35 cellular contexts compared by ENCODE assay signal in genomic region chr10:91939653-91940052, GRCh38.
"Had no signal": no experiment of that assay in that cellular context is flagged by ENCODE, and none has a peak within 500 bp of the region (broad histone marks: within the 10 kb centered on the region; RNA-seq: fewer than 3 reads in every experiment).

No MANE protein-coding gene starts in this region.

- H3K4me3 ChIP-seq: MG63 had no signal

- H3K27me3 ChIP-seq: MG63 had no signal

- DNase-seq: Kasumi-1, MG63, MM.1S, MV-4-11, NCI-H1048, NCI-H1092, NCI-H1092 treated with DMSO at 0.1 percent for 48 hours, NCI-H1105, NCI-H1105 treated with DMSO at 0.1 percent for 48 hours, NCI-H1417, NCI-H1417 treated with DMSO at 0.1 percent for 48 hours, NCI-H1436, NCI-H1436 treated with DMSO at 0.1 percent for 48 hours, NCI-H146, NCI-H1694, NCI-H1694 treated with DMSO at 0.1 percent for 48 hours, NCI-H187, NCI-H187 treated with DMSO at 0.1 percent for 48 hours, NCI-H1930, NCI-H2029, NCI-H2029 treated with DMSO at 0.1 percent for 48 hours, NCI-H2081, NCI-H2081 treated with DMSO at 0.1 percent for 48 hours, NCI-H2107, NCI-H2171, NCI-H2171 treated with DMSO at 0.1 percent for 48 hours, NCI-H2227 treated with DMSO at 0.1 percent for 48 hours, NCI-H226, NCI-H345, NCI-H446, NCI-H446 treated with DMSO at 0.1 percent for 48 hours, NCI-H510A, NCI-H510A treated with DMSO at 0.1 percent for 48 hours, NCI-H524, NCI-H524 treated with DMSO at 0.1 percent for 48 hours had no signal
